ENCODE assay signal across 28 cellular contexts in the genomic region with DNA sequence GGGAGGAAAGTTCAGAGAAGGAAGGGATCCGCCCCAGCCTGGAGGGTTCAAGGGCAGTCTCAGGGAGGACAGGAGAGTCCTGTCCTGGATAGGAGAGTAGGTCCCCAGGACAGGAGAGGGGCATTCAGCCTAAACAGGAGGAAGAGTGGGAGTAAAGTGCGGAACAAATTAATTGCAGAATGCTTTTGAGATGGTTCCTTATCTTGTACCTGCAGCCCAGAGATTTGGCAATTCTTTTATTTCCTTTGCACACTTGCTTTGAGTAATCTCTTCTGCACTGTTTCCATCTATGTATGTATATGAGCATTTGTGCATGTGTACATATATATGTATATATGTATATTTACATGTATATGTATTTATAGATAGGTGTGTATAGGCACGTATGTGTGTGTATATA. TPM values are rescaled to one million over a fixed set of nuclear protein-coding genes. Genes with fewer than 3 reads are reported as not detected.
"Had no signal": no experiment of that assay in that cellular context is flagged by ENCODE, and none has a peak within 500 bp of the region (broad histone marks: within the 10 kb centered on the region; RNA-seq: fewer than 3 reads in every experiment).

No MANE protein-coding gene starts in this region.

- H3K4me3 ChIP-seq: gastrocnemius medialis, hepatocyte, left ventricle myocardium inferior, lower lobe of right lung, ovary, psoas muscle, sigmoid colon, thoracic aorta, transverse colon, upper lobe of right lung, uterus had no signal

- DNase-seq: cortex of kidney; effector CD4-positive, alpha-beta T cell; foreskin fibroblast; gastrocnemius medialis; head of caudate nucleus; left cardiac atrium; left ventricle myocardium inferior; lower lobe of right lung; naive thymus-derived CD8-positive, alpha-beta T cell; nephron progenitor cell; nucleus accumbens; ovary; posterior cingulate gyrus; psoas muscle; right cardiac atrium; sigmoid colon; stimulated activated CD4-positive, alpha-beta T cell treated with anti-CD3 and anti-CD28 coated beads, Interleukin-2, amount 100 ng/mL, for 24 hours; stimulated activated CD4-positive, alpha-beta T cell treated with anti-CD3 and anti-CD28 coated beads, Interleukin-4, amount 100 ng/mL, for 24 hours; stimulated activated naive CD4-positive, alpha-beta T cell treated with Interleukin-2 at 50 U/mL for 16 hours; transverse colon; upper lobe of right lung; uterus had no signal

- FAIRE-seq: islet of Langerhans had no signal

- H3K27ac Mint-ChIP-seq: nephron progenitor cell; stimulated activated effector memory CD8-positive, alpha-beta T cell treated with anti-CD3 and anti-CD28 coated beads, Interleukin-12 subunit alpha, Interleukin-12 subunit beta, amount 100 ng/mL, for 72 hours had no signal

- H3K4me1 ChIP-seq: gastrocnemius medialis, lower lobe of right lung, psoas muscle, upper lobe of right lung, uterus had no signal

- H3K4me3 Mint-ChIP-seq: naive thymus-derived CD8-positive, alpha-beta T cell; nephron progenitor cell; stimulated activated effector memory CD8-positive, alpha-beta T cell treated with anti-CD3 and anti-CD28 coated beads, Interleukin-12 subunit alpha, Interleukin-12 subunit beta, amount 100 ng/mL, for 72 hours had no signal

- H3K27me3 ChIP-seq: gastrocnemius medialis, hepatocyte, ovary, sigmoid colon, transverse colon, upper lobe of right lung, uterus had no signal

- H3K27me3 Mint-ChIP-seq: naive thymus-derived CD8-positive, alpha-beta T cell had no signal

- H2AFZ ChIP-seq: hepatocyte had no signal

- H3K36me3 ChIP-seq: ovary, uterus had no signal

- H3K4me1 Mint-ChIP-seq: stimulated activated effector memory CD8-positive, alpha-beta T cell treated with anti-CD3 and anti-CD28 coated beads, Interleukin-12 subunit alpha, Interleukin-12 subunit beta, amount 100 ng/mL, for 72 hours had no signal

- H3K27ac ChIP-seq: gastrocnemius medialis, hepatocyte, left ventricle myocardium inferior, lower lobe of right lung, ovary, psoas muscle, sigmoid colon, thoracic aorta, transverse colon, upper lobe of right lung, uterus had no signal

- H3K9me3 ChIP-seq: gastrocnemius medialis, left ventricle myocardium inferior, lower lobe of right lung, ovary, psoas muscle, sigmoid colon, thoracic aorta, transverse colon, upper lobe of right lung, uterus had no signal

- H3K79me2 ChIP-seq: hepatocyte had no signal

- H3K9me3 Mint-ChIP-seq: naive thymus-derived CD8-positive, alpha-beta T cell; nephron progenitor cell; stimulated activated effector memory CD8-positive, alpha-beta T cell treated with anti-CD3 and anti-CD28 coated beads, Interleukin-12 subunit alpha, Interleukin-12 subunit beta, amount 100 ng/mL, for 72 hours had no signal

- ATAC-seq: esophagus mucosa; gastrocnemius medialis; left cardiac atrium; lower lobe of right lung; naive thymus-derived CD8-positive, alpha-beta T cell; psoas muscle; right cardiac atrium; stimulated activated effector memory CD8-positive, alpha-beta T cell treated with anti-CD3 and anti-CD28 coated beads, Interleukin-12 subunit alpha, Interleukin-12 subunit beta, amount 100 ng/mL, for 72 hours had no signal

- H3K4me2 ChIP-seq: hepatocyte had no signal

RNA-seq across cellular contexts. Expression of gene PLEK2, which starts 22.7 kb away (rescaled TPM):
- total RNA-seq: left ventricle myocardium inferior, myocyte had no signal
